1 cellular context compared by ENCODE assay signal in the genomic region with DNA sequence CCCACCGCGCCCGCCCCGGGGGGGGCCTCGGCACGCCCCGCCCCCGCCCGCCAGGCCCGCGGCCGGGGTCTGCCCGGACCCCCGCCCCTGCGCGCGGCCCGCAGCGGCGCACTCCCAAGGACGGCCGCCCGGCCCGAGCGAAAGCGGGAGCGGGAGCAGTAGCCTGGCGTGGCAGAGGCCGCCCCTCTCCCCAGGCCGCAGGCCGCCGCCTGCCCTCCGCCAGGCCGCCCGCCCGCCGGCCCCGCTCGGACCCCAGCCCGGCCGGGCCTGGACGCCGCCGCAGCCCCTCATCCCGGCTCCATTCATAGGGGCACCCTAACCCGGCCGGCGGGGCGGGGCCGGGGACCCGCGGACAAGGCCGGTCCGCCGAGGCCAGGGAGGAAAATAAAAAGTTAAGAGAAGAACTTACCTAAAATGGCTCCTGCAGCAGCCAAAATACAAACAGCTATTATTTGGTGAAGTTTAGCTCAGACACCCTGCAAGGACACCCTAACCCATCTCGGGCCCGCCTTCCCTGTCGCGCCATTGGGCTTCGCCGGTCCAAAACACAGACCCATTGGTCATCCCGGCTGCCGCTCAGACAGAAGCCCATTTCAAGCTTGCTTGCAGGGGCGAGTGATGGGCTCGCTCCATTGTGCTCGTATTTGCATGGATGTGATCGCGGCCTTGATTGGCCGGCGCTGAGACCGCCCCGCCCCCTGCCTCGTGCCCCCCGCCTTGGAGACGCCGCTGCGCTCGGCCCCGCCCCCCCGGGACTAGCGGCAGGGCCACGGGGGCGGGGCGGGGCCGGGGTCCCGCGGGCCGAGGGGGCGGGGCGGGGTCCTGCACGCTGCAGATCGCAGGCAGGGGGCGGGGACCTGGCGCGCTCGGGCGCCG.
TF ChIP-seq lines count a peak whose summit lies in the region.

Gene CHD6 (minus strand): TSS at position 447 of the 876 bp plus-strand sequence. CDS start 67,040 bp downstream, outside the sequence.

TF ChIP-seq in SK-N-SH, 30 proteins besides CTCF, POLR2A, EP300 and RAD21 (continued from another document):
- no peak for TF ChIP-seq MAX (IDR thresholded peaks at IDR 0.05; ENCODE audit: low read depth)
- no peak for TF ChIP-seq GABPA (IDR thresholded peaks at IDR 0.05; ENCODE audit: low read depth)
- TF ChIP-seq RCOR1 (IDR thresholded peaks at IDR 0.05; ENCODE audit: low read length) = no peak
- 0 out of 2 replicates have a peak, but pooled peaks have one; percentile 40 for TF ChIP-seq RFX5 (IDR thresholded peaks at IDR 0.05; ENCODE audit: low read length)
- no peak for TF ChIP-seq GATA2 (CRISPR knock-in tag; IDR thresholded peaks at IDR 0.05)
- TF ChIP-seq REST (IDR thresholded peaks at IDR 0.05; ENCODE audit: low read depth, low read length) = no peak
- TF ChIP-seq FOSL2 (IDR thresholded peaks at IDR 0.05; ENCODE audit: borderline replicate concordance, low read depth) = no peak
- TF ChIP-seq NRF1 (IDR thresholded peaks at IDR 0.05; ENCODE audit: low read depth, low read length) = no peak
- TF ChIP-seq TCF12 (IDR thresholded peaks at IDR 0.05) = no peak
- no peak for TF ChIP-seq JUND (IDR thresholded peaks at IDR 0.05)
- peak; percentile 81 for TF ChIP-seq YY1 (IDR thresholded peaks at IDR 0.05; ENCODE audit: low read depth)
- TF ChIP-seq TAF1 (IDR thresholded peaks at IDR 0.05; ENCODE audit: borderline replicate concordance, low read depth, low read length) = peak; percentile 50; the same call in 1 of the 2 replicates
- peak; percentile 24; the same call in 1 of the 2 replicates for TF ChIP-seq MXI1 (IDR thresholded peaks at IDR 0.05; ENCODE audit: low read depth, low read length)
- no peak for TF ChIP-seq SIN3A (IDR thresholded peaks at IDR 0.05; ENCODE audit: borderline replicate concordance, low read depth, low read length)
- TF ChIP-seq NFIC (IDR thresholded peaks at IDR 0.05; ENCODE audit: borderline replicate concordance) = no peak
TF ChIP-seq in SK-N-SH: peak in this region for 8.
